In the genomic region with DNA sequence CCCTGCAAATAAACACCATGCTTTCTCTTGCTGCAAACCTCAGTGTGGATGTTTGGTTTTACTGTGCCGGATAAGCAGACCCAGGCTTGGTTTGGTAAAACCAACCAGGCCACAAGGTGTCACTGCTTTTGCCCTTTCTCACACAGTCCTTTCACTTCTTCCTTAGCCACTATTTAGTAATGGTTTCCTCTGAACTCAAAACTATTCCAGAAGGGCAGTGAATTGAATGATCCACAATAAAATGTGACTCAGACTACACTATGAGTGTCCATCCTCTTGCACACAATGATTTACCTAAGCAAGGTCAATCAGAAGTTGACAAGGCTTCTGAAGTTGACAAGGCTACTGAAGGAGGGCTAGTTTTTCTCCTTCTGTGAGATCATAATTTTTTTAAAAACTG, we compare ENCODE assay signal across 8 cellular contexts.
A peak's percentile ranks its signal among the peaks of the same experiment; 100 is the strongest.
DNase-seq lines count a peak whose midpoint lies in the region; ATAC-seq and TF ChIP-seq lines count a peak whose summit lies in the region.

No MANE protein-coding gene starts in this region.

- no peak for TF ChIP-seq POLR2A in breast epithelium (IDR thresholded peaks at IDR 0.05)

- H3K4me3 ChIP-seq in breast epithelium, result no peak overlapping the region
- no peak overlapping the region for H3K4me3 ChIP-seq in aorta (ENCODE audit: low read length in 2 of 2)

- no peak overlapping the region for H3K4me3 Mint-ChIP-seq in MCF 10A (ENCODE audit: unreplicated experiment)
- no peak overlapping the region for H3K4me3 Mint-ChIP-seq in activated T-helper 17 cell treated with anti-CD3 and anti-CD28 coated beads, Interleukin-2, amount 50 U/mL, for 72 hours

- POLR2A ChIA-PET in MCF 10A (lab: Yijun Ruan, JAX), result no interaction called here

- no TSS peak for BruUV-seq in MCF 10A (replicated peaks; lab: Mats Ljungman, UMichigan)

- DNase-seq in MCF 10A (ENCODE audit: unreplicated experiment) (peak; percentile 35), breast epithelium (ENCODE audit: low spot score in 2 of 2) (no peak), RKO (ENCODE audit: low spot score) (peak; percentile 52), left cardiac atrium (no peak), aorta (no peak), cerebellum (ENCODE audit: low spot score) (no peak)

- intact Hi-C loops in MCF 10A (cut with micrococcal nuclease) (loop anchor here (10.0 kb wide), 1 partner anchor 240 kb away; no protein-coding TSS in a partner anchor), breast epithelium (cut with DNase I; ENCODE audit: low total_unique reads) (no loop called here), left cardiac atrium (cut with DNase I) (loop anchor here (1.0 to 5.0 kb wide), 2 partner anchors 237 to 239 kb away; no protein-coding TSS in a partner anchor), aorta (cut with DNase I) (loop anchor here in 1 of 2 donors (5.0 kb wide), 1 partner anchor 237 kb away; no protein-coding TSS in a partner anchor)

- TF ChIP-seq CTCF in MCF 10A (IDR thresholded peaks at IDR 0.05; ENCODE audit: unreplicated experiment), result no peak
- TF ChIP-seq CTCF in breast epithelium (IDR thresholded peaks at IDR 0.05), result peak in 1 of 3 donors; percentile 17

- H3K4me1 ChIP-seq in breast epithelium, result no peaks in the 10 kb centered on the region
- H3K4me1 ChIP-seq in aorta (ENCODE audit: control insufficient read depth in 1 of 2, insufficient read depth in 2 of 2, low read length in 2 of 2), result peaks cover 0 to 5% of the 10 kb centered on the region in 2 donors

- 9 to 15% methylated on average over 1 of the region's 1 CpG for WGBS in aorta, 2 donors

- no peak overlapping the region for H3K27ac ChIP-seq in breast epithelium
- no peak overlapping the region for H3K27ac ChIP-seq in aorta (ENCODE audit: low read depth in 1 of 2, low read length in 2 of 2)

- no peaks in the 10 kb centered on the region for H3K9me3 ChIP-seq in breast epithelium
- no peaks in the 10 kb centered on the region for H3K9me3 ChIP-seq in aorta (ENCODE audit: control insufficient read depth, low read length)

- H3K27ac Mint-ChIP-seq in MCF 10A (ENCODE audit: low read depth, unreplicated experiment), result no peak overlapping the region
- no peak overlapping the region for H3K27ac Mint-ChIP-seq in activated T-helper 17 cell treated with anti-CD3 and anti-CD28 coated beads, Interleukin-2, amount 50 U/mL, for 72 hours

- H3K27me3 ChIP-seq in breast epithelium, result no peaks in the 10 kb centered on the region
- H3K27me3 ChIP-seq in aorta (ENCODE audit: control insufficient read depth in 1 of 2, insufficient read depth in 2 of 2, low read length in 1 of 2), result no peaks in the 10 kb centered on the region

- CTCF ChIA-PET in MCF 10A (lab: Yijun Ruan, JAX), result interaction anchor here (0.6 to 0.7 kb wide), 3 partner anchors 16 to 231 kb away, joined by 3 to 5 read pairs (median 3); no protein-coding TSS in a partner anchor

- H3K36me3 ChIP-seq in breast epithelium, result no peaks in the 10 kb centered on the region
- no peaks in the 10 kb centered on the region for H3K36me3 ChIP-seq in aorta (ENCODE audit: control insufficient read depth in 1 of 2, insufficient read depth in 2 of 2, low read length in 1 of 2)

- ATAC-seq in left cardiac atrium (peak; percentile 73 to 79), aorta (ENCODE audit: low FRiP score) (peak; percentile 72), GM19324 (IDR thresholded peaks at IDR 0.05; ENCODE audit: low FRiP score, unreplicated experiment) (no peak)
- ATAC-seq in activated T-helper 17 cell treated with anti-CD3 and anti-CD28 coated beads, Interleukin-2, amount 50 U/mL, for 72 hours (replicated peaks), result no peak

- no peaks in the 10 kb centered on the region for H3K36me3 Mint-ChIP-seq in MCF 10A (ENCODE audit: insufficient read depth, unreplicated experiment)
- no peaks in the 10 kb centered on the region for H3K36me3 Mint-ChIP-seq in activated T-helper 17 cell treated with anti-CD3 and anti-CD28 coated beads, Interleukin-2, amount 50 U/mL, for 72 hours (ENCODE audit: low read depth)

- no peaks in the 10 kb centered on the region for H3K9me3 Mint-ChIP-seq in MCF 10A (ENCODE audit: unreplicated experiment)
- H3K9me3 Mint-ChIP-seq in activated T-helper 17 cell treated with anti-CD3 and anti-CD28 coated beads, Interleukin-2, amount 50 U/mL, for 72 hours, result no peaks in the 10 kb centered on the region

- H3K4me1 Mint-ChIP-seq in MCF 10A (ENCODE audit: insufficient read depth, unreplicated experiment), result peaks cover 3% of the 10 kb centered on the region
- no peaks in the 10 kb centered on the region for H3K4me1 Mint-ChIP-seq in activated T-helper 17 cell treated with anti-CD3 and anti-CD28 coated beads, Interleukin-2, amount 50 U/mL, for 72 hours

- no peaks in the 10 kb centered on the region for H3K27me3 Mint-ChIP-seq in MCF 10A (ENCODE audit: insufficient read depth, unreplicated experiment)
- no peaks in the 10 kb centered on the region for H3K27me3 Mint-ChIP-seq in activated T-helper 17 cell treated with anti-CD3 and anti-CD28 coated beads, Interleukin-2, amount 50 U/mL, for 72 hours

Comparison
In these comparisons a context has a peak if more than half of its experiments do, and no peak if none do; other contexts are left out.
1. DNase-seq: peak in MCF 10A (single experiment) and RKO (single experiment); none in breast epithelium (0 of 2), left cardiac atrium (single experiment), aorta (0 of 2) and cerebellum (single experiment).
2. ATAC-seq: peak in left cardiac atrium (2 of 2) and aorta (single experiment); none in GM19324 (single experiment) and activated T-helper 17 cell treated with anti-CD3 and anti-CD28 coated beads, Interleukin-2, amount 50 U/mL, for 72 hours (single experiment).